In genomic region chr14:94485944-94486841, GRCh38 we compare ENCODE assay signal across 8 cellular contexts. TPM values are rescaled to one million over a fixed set of nuclear protein-coding genes. Genes with fewer than 3 reads are reported as not detected.
DNase-seq lines count a peak whose midpoint lies in the region; ATAC-seq and TF ChIP-seq lines count a peak whose summit lies in the region.

No MANE protein-coding gene starts in this region.

- H3K4me3 Mint-ChIP-seq in activated naive CD8-positive, alpha-beta T cell treated with anti-CD3 and anti-CD28 coated beads, Interleukin-2, amount 10 ng/mL, durations not matched to agents 7 days and 5 days, result no peak overlapping the region
- peak overlapping the region; percentile 50 for H3K4me3 Mint-ChIP-seq in progenitor cell of endocrine pancreas (ENCODE audit: low read depth)

- peaks cover 0 to 8% (median 7%) of the 10 kb centered on the region in 9 donors for H3K4me1 ChIP-seq in heart right ventricle

- H3K36me3 ChIP-seq in heart right ventricle, result no peaks in the 10 kb centered on the region

- no peaks in the 10 kb centered on the region for H3K9me3 Mint-ChIP-seq in activated naive CD8-positive, alpha-beta T cell treated with anti-CD3 and anti-CD28 coated beads, Interleukin-2, amount 10 ng/mL, durations not matched to agents 7 days and 5 days
- H3K9me3 Mint-ChIP-seq in progenitor cell of endocrine pancreas (ENCODE audit: low read depth), result no peaks in the 10 kb centered on the region

- H3K4me3 ChIP-seq in heart right ventricle, result no peak overlapping the region

- ATAC-seq in HG02973 (IDR thresholded peaks at IDR 0.05; ENCODE audit: unreplicated experiment) (peak; percentile 58), heart right ventricle (peak; percentile 63 to 86 (median 72)), GM18505 (IDR thresholded peaks at IDR 0.05; ENCODE audit: unreplicated experiment) (no peak), HG03520 (IDR thresholded peaks at IDR 0.05; ENCODE audit: unreplicated experiment) (no peak)
- peak; percentile 26 for ATAC-seq in activated naive CD8-positive, alpha-beta T cell treated with anti-CD3 and anti-CD28 coated beads, Interleukin-2, amount 10 ng/mL, durations not matched to agents 7 days and 5 days (ENCODE audit: low read depth)

- peaks cover 0 to 73% (median 45%) of the 10 kb centered on the region in 7 donors for H3K27me3 ChIP-seq in heart right ventricle

- H3K36me3 Mint-ChIP-seq in activated naive CD8-positive, alpha-beta T cell treated with anti-CD3 and anti-CD28 coated beads, Interleukin-2, amount 10 ng/mL, durations not matched to agents 7 days and 5 days, result no peaks in the 10 kb centered on the region
- no peaks in the 10 kb centered on the region for H3K36me3 Mint-ChIP-seq in progenitor cell of endocrine pancreas (ENCODE audit: insufficient read depth)

- POLR2A ChIA-PET in activated naive CD8-positive, alpha-beta T cell treated with anti-CD3 and anti-CD28 coated beads, Interleukin-2, amount 10 ng/mL, durations not matched to agents 7 days and 5 days (lab: Charles Lee), result no interaction called here

- TF ChIP-seq CTCF in heart right ventricle (IDR thresholded peaks at IDR 0.05), result peak; percentile 93 to 100 (median 99)
- peak; percentile 100 for TF ChIP-seq CTCF in progenitor cell of endocrine pancreas (IDR thresholded peaks at IDR 0.05; ENCODE audit: unreplicated experiment)

- no peak overlapping the region for H3K27ac ChIP-seq in heart right ventricle

- H3K27me3 Mint-ChIP-seq in activated naive CD8-positive, alpha-beta T cell treated with anti-CD3 and anti-CD28 coated beads, Interleukin-2, amount 10 ng/mL, durations not matched to agents 7 days and 5 days, result peaks cover 9% of the 10 kb centered on the region
- H3K27me3 Mint-ChIP-seq in progenitor cell of endocrine pancreas, result no peaks in the 10 kb centered on the region

- H3K27ac Mint-ChIP-seq in activated naive CD8-positive, alpha-beta T cell treated with anti-CD3 and anti-CD28 coated beads, Interleukin-2, amount 10 ng/mL, durations not matched to agents 7 days and 5 days, result no peak overlapping the region
- H3K27ac Mint-ChIP-seq in progenitor cell of endocrine pancreas, result peak overlapping the region; percentile 17

- intact Hi-C loops in heart right ventricle (cut with DNase I), result loop anchor here in 7 of 10 donors (2.0 to 10.0 kb wide), 8 partner anchors 61 to 355 kb away; no protein-coding TSS in a partner anchor

- TF ChIP-seq POLR2A in GM18505 (IDR thresholded peaks at IDR 0.05; ENCODE audit: borderline replicate concordance, extremely low read depth, insufficient read depth, insufficient read length), result no peak

- DNase-seq in GM04503 (ENCODE audit: low read depth), result peak; percentile 9
- peak; percentile 30 for DNase-seq in RPMI8226
- DNase-seq in activated naive CD8-positive, alpha-beta T cell treated with anti-CD3 and anti-CD28 coated beads, Interleukin-2, amount 10 ng/mL, durations not matched to agents 7 days and 5 days, result peak; percentile 66
- peak; percentile 11 to 48 for DNase-seq in heart right ventricle
- peak; percentile 75 for DNase-seq in progenitor cell of endocrine pancreas (ENCODE audit: low spot score, unreplicated experiment)

- H3K4me1 Mint-ChIP-seq in activated naive CD8-positive, alpha-beta T cell treated with anti-CD3 and anti-CD28 coated beads, Interleukin-2, amount 10 ng/mL, durations not matched to agents 7 days and 5 days, result no peaks in the 10 kb centered on the region
- H3K4me1 Mint-ChIP-seq in progenitor cell of endocrine pancreas (ENCODE audit: low read depth), result peaks cover 34% of the 10 kb centered on the region

- no peaks in the 10 kb centered on the region for H3K9me3 ChIP-seq in heart right ventricle

- WGBS in heart right ventricle, 2 donors, result 15% methylated on average over 26 of the region's 26 CpGs

RNA-seq across cellular contexts. Expression of gene SERPINA9, which starts 10.2 kb away (rescaled TPM):
- total RNA-seq in activated naive CD8-positive, alpha-beta T cell treated with anti-CD3 and anti-CD28 coated beads, Interleukin-2, amount 10 ng/mL, durations not matched to agents 7 days and 5 days, result not detected
- not detected for total RNA-seq in heart right ventricle
- not detected for polyA plus RNA-seq in heart right ventricle
- not detected in 2 replicates for total RNA-seq in progenitor cell of endocrine pancreas

RNA-seq across cellular contexts. Expression of gene SERPINA12, which starts 23.1 kb away (rescaled TPM):
- not detected for total RNA-seq in activated naive CD8-positive, alpha-beta T cell treated with anti-CD3 and anti-CD28 coated beads, Interleukin-2, amount 10 ng/mL, durations not matched to agents 7 days and 5 days
- not detected for total RNA-seq in heart right ventricle
- not detected for polyA plus RNA-seq in heart right ventricle
- total RNA-seq in progenitor cell of endocrine pancreas, result not detected in 2 replicates

RNA-seq across cellular contexts. Expression of gene SERPINA11, which starts 33.6 kb away (rescaled TPM):
- total RNA-seq in activated naive CD8-positive, alpha-beta T cell treated with anti-CD3 and anti-CD28 coated beads, Interleukin-2, amount 10 ng/mL, durations not matched to agents 7 days and 5 days, result not detected
- total RNA-seq in heart right ventricle, result not detected
- not detected for polyA plus RNA-seq in heart right ventricle
- 0.47 and 0.89 TPM in 2 replicates for total RNA-seq in progenitor cell of endocrine pancreas

Comparison
In these comparisons a context has a peak if more than half of its experiments do, and no peak if none do; other contexts are left out.
1. DNase-seq: peak in every context shown above with its lines; median percentile 75 in progenitor cell of endocrine pancreas; 66 in activated naive CD8-positive, alpha-beta T cell treated with anti-CD3 and anti-CD28 coated beads, Interleukin-2, amount 10 ng/mL, durations not matched to agents 7 days and 5 days; 30 in RPMI8226; 30 in heart right ventricle; 9 in GM04503.
2. ATAC-seq: peak in HG02973 (single experiment), activated naive CD8-positive, alpha-beta T cell treated with anti-CD3 and anti-CD28 coated beads, Interleukin-2, amount 10 ng/mL, durations not matched to agents 7 days and 5 days (single experiment) and heart right ventricle (8 of 8); none in GM18505 (single experiment) and HG03520 (single experiment).